ENCODE assay signal across 10 cellular contexts in the genomic region with DNA sequence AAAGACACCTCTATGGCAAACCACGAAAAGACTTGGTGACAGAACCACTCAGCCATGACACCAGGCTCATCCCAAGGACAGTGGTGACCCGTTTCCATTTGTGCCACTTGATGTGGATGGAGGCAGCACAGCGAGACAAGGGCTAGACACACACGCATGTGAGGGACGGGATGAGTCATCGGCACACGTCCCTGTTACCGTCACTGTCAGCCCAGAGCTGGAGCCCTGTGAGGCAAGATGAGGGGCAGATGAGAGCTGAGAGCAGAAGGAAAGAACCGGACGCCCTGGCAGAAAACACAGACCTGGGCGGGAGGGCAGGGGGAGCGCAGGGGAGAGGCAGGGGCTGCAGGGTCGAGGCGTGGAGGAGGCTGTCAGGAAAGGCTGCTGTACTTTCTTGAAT. TPM values are rescaled to one million over a fixed set of nuclear protein-coding genes. Genes with fewer than 3 reads are reported as not detected.
DNase-seq lines count a peak whose midpoint lies in the region; ATAC-seq and TF ChIP-seq lines count a peak whose summit lies in the region.
"Had no signal": no experiment of that assay in that cellular context is flagged by ENCODE, and none has a peak within 500 bp of the region (broad histone marks: within the 10 kb centered on the region; RNA-seq: fewer than 3 reads in every experiment).

No MANE protein-coding gene starts in this region.

- no peak overlapping the region for H3K4me3 ChIP-seq in ascending aorta
- H3K4me3 ChIP-seq: GM23338 had no signal

- peak overlapping the region; percentile 89 for H3K27ac Mint-ChIP-seq in glutamatergic neuron (ENCODE audit: unreplicated experiment)
- no peak overlapping the region for H3K27ac Mint-ChIP-seq in activated T-helper 1 cell treated with anti-CD3 and anti-CD28 coated beads, Interleukin-12 subunit alpha, Interleukin-12 subunit beta, Interleukin-2, Interleukin-4 antibody, amounts not matched to agents 30 ng/mL and 10 ng/mL and 1 ng/mL, durations not matched to agents 14 hours and 24 hours and 36 hours

- H3K9me3 Mint-ChIP-seq in glutamatergic neuron (ENCODE audit: unreplicated experiment), result peaks cover 21% of the 10 kb centered on the region
- no peaks in the 10 kb centered on the region for H3K9me3 Mint-ChIP-seq in activated T-helper 1 cell treated with anti-CD3 and anti-CD28 coated beads, Interleukin-12 subunit alpha, Interleukin-12 subunit beta, Interleukin-2, Interleukin-4 antibody, amounts not matched to agents 30 ng/mL and 10 ng/mL and 1 ng/mL, durations not matched to agents 14 hours and 24 hours and 36 hours
- H3K9me3 Mint-ChIP-seq: GM23338 had no signal

- no peak overlapping the region for H3K27ac ChIP-seq in ascending aorta

- no peaks in the 10 kb centered on the region for H3K36me3 ChIP-seq in ascending aorta

- no peaks in the 10 kb centered on the region for H3K9me3 ChIP-seq in ascending aorta

- ATAC-seq in GM18873 (IDR thresholded peaks at IDR 0.05; ENCODE audit: low FRiP score, unreplicated experiment) (peak; percentile 48), GM21360 (IDR thresholded peaks at IDR 0.05; ENCODE audit: unreplicated experiment) (no peak)
- ATAC-seq: GM23338 had no signal

- H3K4me1 ChIP-seq in ascending aorta, result no peaks in the 10 kb centered on the region

- no peaks in the 10 kb centered on the region for H3K36me3 Mint-ChIP-seq in glutamatergic neuron (ENCODE audit: unreplicated experiment)
- H3K36me3 Mint-ChIP-seq in activated T-helper 1 cell treated with anti-CD3 and anti-CD28 coated beads, Interleukin-12 subunit alpha, Interleukin-12 subunit beta, Interleukin-2, Interleukin-4 antibody, amounts not matched to agents 30 ng/mL and 10 ng/mL and 1 ng/mL, durations not matched to agents 14 hours and 24 hours and 36 hours (ENCODE audit: low read depth), result no peaks in the 10 kb centered on the region

- H3K4me3 Mint-ChIP-seq in glutamatergic neuron (ENCODE audit: unreplicated experiment), result peak overlapping the region; percentile 70
- no peak overlapping the region for H3K4me3 Mint-ChIP-seq in activated T-helper 1 cell treated with anti-CD3 and anti-CD28 coated beads, Interleukin-12 subunit alpha, Interleukin-12 subunit beta, Interleukin-2, Interleukin-4 antibody, amounts not matched to agents 30 ng/mL and 10 ng/mL and 1 ng/mL, durations not matched to agents 14 hours and 24 hours and 36 hours
- H3K4me3 Mint-ChIP-seq: GM23338 had no signal

- H3K27me3 Mint-ChIP-seq in glutamatergic neuron (ENCODE audit: unreplicated experiment), result peaks cover 25% of the 10 kb centered on the region
- peaks cover 5% of the 10 kb centered on the region for H3K27me3 Mint-ChIP-seq in activated T-helper 1 cell treated with anti-CD3 and anti-CD28 coated beads, Interleukin-12 subunit alpha, Interleukin-12 subunit beta, Interleukin-2, Interleukin-4 antibody, amounts not matched to agents 30 ng/mL and 10 ng/mL and 1 ng/mL, durations not matched to agents 14 hours and 24 hours and 36 hours (ENCODE audit: insufficient read depth)

- intact Hi-C loops in activated T-helper 1 cell treated with anti-CD3 and anti-CD28 coated beads, Interleukin-12 subunit alpha, Interleukin-12 subunit beta, Interleukin-2, Interleukin-4 antibody, amounts not matched to agents 30 ng/mL and 10 ng/mL and 1 ng/mL, durations not matched to agents 14 hours and 24 hours and 36 hours (cut with micrococcal nuclease), result loop anchor here (10.0 kb wide), 1 partner anchor 276 kb away; no protein-coding TSS in a partner anchor
- intact Hi-C loops in ascending aorta (cut with DNase I), result no loop called here

- peaks cover 44% of the 10 kb centered on the region for H3K4me1 Mint-ChIP-seq in glutamatergic neuron (ENCODE audit: low read depth, unreplicated experiment)
- H3K4me1 Mint-ChIP-seq in activated T-helper 1 cell treated with anti-CD3 and anti-CD28 coated beads, Interleukin-12 subunit alpha, Interleukin-12 subunit beta, Interleukin-2, Interleukin-4 antibody, amounts not matched to agents 30 ng/mL and 10 ng/mL and 1 ng/mL, durations not matched to agents 14 hours and 24 hours and 36 hours (ENCODE audit: low read depth), result no peaks in the 10 kb centered on the region

- peak; percentile 77 for DNase-seq in AG08395 (ENCODE audit: low spot score)
- DNase-seq in RPMI7951 (ENCODE audit: low read depth), result peak; percentile 79
- DNase-seq in glutamatergic neuron, result peak; percentile 50
- DNase-seq in effector CD4-positive, alpha-beta T cell, result no peak
- DNase-seq in activated T-helper 1 cell treated with anti-CD3 and anti-CD28 coated beads, Interleukin-12 subunit alpha, Interleukin-12 subunit beta, Interleukin-2, Interleukin-4 antibody, amounts not matched to agents 30 ng/mL and 10 ng/mL and 1 ng/mL, durations not matched to agents 14 hours and 24 hours and 36 hours (ENCODE audit: low spot score), result no peak
- DNase-seq in ascending aorta (ENCODE audit: low spot score in 2 of 2), result no peak
- DNase-seq: NCI-H1092 had no signal

- TF ChIP-seq CTCF in glutamatergic neuron (IDR thresholded peaks at IDR 0.05; ENCODE audit: partially characterized antibody, unreplicated experiment) (no peak), ascending aorta (IDR thresholded peaks at IDR 0.05) (no peak)

- no peaks in the 10 kb centered on the region for H3K27me3 ChIP-seq in ascending aorta

RNA-seq across cellular contexts. Expression of a gene that starts 57.8 kb away (rescaled TPM):
- total RNA-seq in RPMI7951 (2014; rRNA removed; shearing (Covaris generic)), result 1.7 and 2.8 TPM in 2 replicates
- total RNA-seq in glutamatergic neuron (ENCODE audit: unreplicated experiment), result 14.2 TPM
- total RNA-seq in activated T-helper 1 cell treated with anti-CD3 and anti-CD28 coated beads, Interleukin-12 subunit alpha, Interleukin-12 subunit beta, Interleukin-2, Interleukin-4 antibody, amounts not matched to agents 30 ng/mL and 10 ng/mL and 1 ng/mL, durations not matched to agents 14 hours and 24 hours and 36 hours, result 5.5 and 8.6 TPM in 2 replicates
- total RNA-seq in ascending aorta, result 1.4 TPM

Comparison
In these comparisons a context has a peak if more than half of its experiments do, and no peak if none do; other contexts are left out.
1. DNase-seq: peak in AG08395 (single experiment), RPMI7951 (single experiment) and glutamatergic neuron (single experiment); none in effector CD4-positive, alpha-beta T cell (single experiment), activated T-helper 1 cell treated with anti-CD3 and anti-CD28 coated beads, Interleukin-12 subunit alpha, Interleukin-12 subunit beta, Interleukin-2, Interleukin-4 antibody, amounts not matched to agents 30 ng/mL and 10 ng/mL and 1 ng/mL, durations not matched to agents 14 hours and 24 hours and 36 hours (single experiment) and ascending aorta (0 of 2).